ENCODE assay signal across 18 cellular contexts in the genomic region with DNA sequence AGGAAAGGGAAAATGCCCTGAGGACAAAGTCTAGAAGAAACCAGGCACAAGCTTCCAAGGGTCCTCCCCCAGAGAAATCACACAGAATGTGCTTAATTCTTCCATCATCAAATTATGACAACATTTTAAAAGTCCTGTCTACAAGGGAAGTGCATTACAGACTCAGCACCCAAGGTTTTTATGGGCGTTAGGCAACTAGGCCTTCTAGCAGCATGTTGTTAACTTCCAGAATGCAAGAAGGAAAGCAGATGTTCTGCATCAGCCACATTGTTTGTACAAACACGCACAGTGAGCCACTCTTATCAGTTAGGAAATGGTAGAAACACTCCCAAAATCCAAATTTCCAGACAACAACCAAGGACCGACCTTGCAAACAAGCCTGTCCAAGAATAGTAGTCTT. TPM values are rescaled to one million over a fixed set of nuclear protein-coding genes. Genes with fewer than 3 reads are reported as not detected.
DNase-seq lines count a peak whose midpoint lies in the region; ATAC-seq and TF ChIP-seq lines count a peak whose summit lies in the region.
"Had no signal": no experiment of that assay in that cellular context is flagged by ENCODE, and none has a peak within 500 bp of the region (broad histone marks: within the 10 kb centered on the region; RNA-seq: fewer than 3 reads in every experiment).

No MANE protein-coding gene starts in this region.

- peak overlapping the region in 6 of 8 donors; percentile 3 to 43 (median 30) for H3K27ac ChIP-seq in spleen

- intact Hi-C loops in left ventricle myocardium superior (cut with micrococcal nuclease) = no loop called here
- intact Hi-C loops in spleen (cut with DNase I; ENCODE audit: low total_unique reads) = no loop called here

- peaks cover 0 to 99% (median 49%) of the 10 kb centered on the region in 6 donors for H3K36me3 ChIP-seq in spleen

- H3K27me3 ChIP-seq in spleen (replicated peaks in 1 of 7) = no peaks in the 10 kb centered on the region
- H3K27me3 ChIP-seq: adrenal gland had no signal

- no peak for TF ChIP-seq POLR2A in spleen (IDR thresholded peaks at IDR 0.05)

- peaks cover 10 to 21% (median 14%) of the 10 kb centered on the region in 6 donors for H3K4me1 ChIP-seq in spleen

- H3K4me3 ChIP-seq in cardiac fibroblast (replicated peaks in 1 of 2; ENCODE audit: low read depth in 2 of 2, low read length in 2 of 2) = no peak overlapping the region
- H3K4me3 ChIP-seq in spleen = no peak overlapping the region
- H3K4me3 ChIP-seq: adrenal gland, mucosa of descending colon had no signal

- 55 to 68% (median 65%) methylated on average over 3 of the region's 3 CpGs for WGBS in spleen, 5 donors

- no peak for TF ChIP-seq CTCF in cardiac fibroblast (IDR thresholded peaks at IDR 0.05; ENCODE audit: low read depth, low read length)
- TF ChIP-seq CTCF in spleen (IDR thresholded peaks at IDR 0.05 in 8 of 11, conservative IDR thresholded peaks at IDR 0.05 in 3 of 11) = no peak

- ATAC-seq in left ventricle myocardium superior (peak; percentile 94), GM21529 (IDR thresholded peaks at IDR 0.05; ENCODE audit: unreplicated experiment) (no peak), GM18511 (IDR thresholded peaks at IDR 0.05; ENCODE audit: unreplicated experiment) (no peak), HG03139 (IDR thresholded peaks at IDR 0.05; ENCODE audit: unreplicated experiment) (no peak)
- ATAC-seq: mucosa of descending colon had no signal

- no peaks in the 10 kb centered on the region for H3K9me3 ChIP-seq in spleen
- H3K9me3 ChIP-seq: mucosa of descending colon had no signal

- peak; percentile 21 for DNase-seq in EL
- peak; percentile 51 to 88 for DNase-seq in cardiac fibroblast (ENCODE audit: low read depth in 2 of 2)
- DNase-seq in left ventricle myocardium superior = no peak
- no peak for DNase-seq in spleen
- DNase-seq in NCI-H1436 treated with DMSO at 0.1 percent for 48 hours (lab: John Stamatoyannopoulos, UW) = no peak
- DNase-seq: activated CD4-positive, CD25-positive, alpha-beta regulatory T cell; CD4-positive, CD25-positive, alpha-beta regulatory T cell; endodermal cell; islet precursor cell; NCI-H1436; NCI-H345; occipital lobe; SHP77 treated with DMSO at 0.1 percent for 48 hours had no signal

RNA-seq across cellular contexts. Expression of a gene that starts 26.5 kb away (rescaled TPM):
- total RNA-seq in left ventricle myocardium superior (10.5 TPM), spleen (10 to 100 TPM; 27.0 to 39.9 (median 31.8) TPM)
- 1 to 10 TPM; 7.4 to 9.7 (median 7.6) TPM for polyA plus RNA-seq in spleen

Comparison
In these comparisons a context has a peak if more than half of its experiments do, and no peak if none do; other contexts are left out.
1. DNase-seq: peak in EL (single experiment) and cardiac fibroblast (2 of 2); none in left ventricle myocardium superior (single experiment), spleen (single experiment) and NCI-H1436 treated with DMSO at 0.1 percent for 48 hours (single experiment).